In the genomic region with DNA sequence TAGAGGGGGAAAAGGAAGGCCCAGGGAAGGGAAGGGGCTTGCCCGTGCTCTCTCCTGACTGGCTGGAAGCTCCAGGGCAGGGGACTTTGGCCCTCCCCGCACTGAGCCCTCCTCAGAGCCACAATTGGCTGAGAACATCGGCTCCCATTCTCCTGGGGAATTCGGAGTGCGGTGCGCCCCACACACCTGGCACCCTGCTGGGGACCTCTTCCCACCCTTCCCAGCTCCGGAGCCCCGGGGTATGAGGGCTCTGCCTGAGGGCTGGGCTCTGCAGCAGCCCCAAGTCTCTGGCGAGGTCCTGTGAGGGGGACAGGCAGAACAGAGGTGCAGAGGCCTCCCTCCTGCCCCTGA, we compare ENCODE assay signal across 37 cellular contexts. TPM values are rescaled to one million over a fixed set of nuclear protein-coding genes. Genes with fewer than 3 reads are reported as not detected.
"Had no signal": no experiment of that assay in that cellular context is flagged by ENCODE, and none has a peak within 500 bp of the region (broad histone marks: within the 10 kb centered on the region; RNA-seq: fewer than 3 reads in every experiment).

No MANE protein-coding gene starts in this region.

- H3K36me3 Mint-ChIP-seq: naive thymus-derived CD4-positive, alpha-beta T cell; stimulated activated effector memory CD8-positive, alpha-beta T cell treated with anti-CD3 and anti-CD28 coated beads, Interleukin-12 subunit alpha, Interleukin-12 subunit beta, amount 100 ng/mL, for 72 hours had no signal

- ATAC-seq: foreskin keratinocyte; gastroesophageal sphincter; heart left ventricle; left lung; naive thymus-derived CD4-positive, alpha-beta T cell; pancreas; sciatic nerve; stimulated activated effector memory CD8-positive, alpha-beta T cell treated with anti-CD3 and anti-CD28 coated beads, Interleukin-12 subunit alpha, Interleukin-12 subunit beta, amount 100 ng/mL, for 72 hours had no signal

- H3K4me1 ChIP-seq: colonic mucosa, heart left ventricle, left lung, pancreas, thyroid gland had no signal

- H2AFZ ChIP-seq: hepatocyte had no signal

- H3K27ac Mint-ChIP-seq: dendritic cell treated with granulocyte-macrophage colony-stimulating factor and Interleukin-4, amounts not matched to agents 40 ng/mL and 50 ng/mL, for 4 days; naive thymus-derived CD4-positive, alpha-beta T cell; nephron; stimulated activated effector memory CD8-positive, alpha-beta T cell treated with anti-CD3 and anti-CD28 coated beads, Interleukin-12 subunit alpha, Interleukin-12 subunit beta, amount 100 ng/mL, for 72 hours had no signal

- DNase-seq: colonic mucosa; effector CD8-positive, alpha-beta T cell; foreskin keratinocyte; kidney; mesenchymal stem cell; midbrain; naive thymus-derived CD4-positive, alpha-beta T cell; occipital lobe; pancreas; stimulated activated CD4-positive, alpha-beta T cell treated with anti-CD3 and anti-CD28 coated beads, Interleukin-2, amount 100 ng/mL, for 24 hours; stimulated activated CD4-positive, alpha-beta T cell treated with anti-CD3 and anti-CD28 coated beads, Interleukin-4, amount 100 ng/mL, for 24 hours; stimulated activated naive CD4-positive, alpha-beta T cell treated with Interleukin-2 at 50 U/mL for 16 hours; stomach; thyroid gland had no signal

- H3K27me3 ChIP-seq: colonic mucosa, esophagus muscularis mucosa, foreskin keratinocyte, gastroesophageal sphincter, left lung, pancreas, stomach, thyroid gland, vagina had no signal

- H3K4me3 ChIP-seq: colonic mucosa, esophagus muscularis mucosa, gastroesophageal sphincter, heart left ventricle, hepatocyte, left lung, pancreas, smooth muscle cell, stomach, thyroid gland, vagina had no signal

- H3K27ac ChIP-seq: colonic mucosa, esophagus muscularis mucosa, foreskin keratinocyte, heart left ventricle, hepatocyte, left lung, pancreas, thyroid gland, vagina had no signal

- H3K9me3 Mint-ChIP-seq: dendritic cell treated with granulocyte-macrophage colony-stimulating factor and Interleukin-4, amounts not matched to agents 40 ng/mL and 50 ng/mL, for 4 days; naive thymus-derived CD4-positive, alpha-beta T cell; nephron; stimulated activated effector memory CD8-positive, alpha-beta T cell treated with anti-CD3 and anti-CD28 coated beads, Interleukin-12 subunit alpha, Interleukin-12 subunit beta, amount 100 ng/mL, for 72 hours had no signal

- H3K36me3 ChIP-seq: colonic mucosa, heart left ventricle, left lung, pancreas, thyroid gland, vagina had no signal

- H3K9me3 ChIP-seq: colonic mucosa, esophagus muscularis mucosa, gastroesophageal sphincter, heart left ventricle, left lung, pancreas, stomach, thyroid gland, vagina had no signal

- H3K4me3 Mint-ChIP-seq: dendritic cell treated with granulocyte-macrophage colony-stimulating factor and Interleukin-4, amounts not matched to agents 40 ng/mL and 50 ng/mL, for 4 days; naive thymus-derived CD4-positive, alpha-beta T cell; nephron; stimulated activated effector memory CD8-positive, alpha-beta T cell treated with anti-CD3 and anti-CD28 coated beads, Interleukin-12 subunit alpha, Interleukin-12 subunit beta, amount 100 ng/mL, for 72 hours had no signal

- H3K4me2 ChIP-seq: hepatocyte, smooth muscle cell had no signal

- H3K4me1 Mint-ChIP-seq: stimulated activated effector memory CD8-positive, alpha-beta T cell treated with anti-CD3 and anti-CD28 coated beads, Interleukin-12 subunit alpha, Interleukin-12 subunit beta, amount 100 ng/mL, for 72 hours had no signal

- H3K79me2 ChIP-seq: hepatocyte had no signal

RNA-seq across cellular contexts. Expression of gene PIMREG, which starts 36.0 kb away (rescaled TPM):
- total RNA-seq: sciatic nerve, thyroid gland had no signal

RNA-seq across cellular contexts. Expression of gene AIPL1, which starts 45.4 kb away (rescaled TPM):
- total RNA-seq: chondrocyte; colonic mucosa; endothelial cell of umbilical vein; epithelial cell of proximal tubule; esophagus muscularis mucosa; fibroblast of lung; foreskin keratinocyte; gastroesophageal sphincter; heart left ventricle; hepatocyte; kidney; left lung; lower leg skin; lung microvascular endothelial cell; mucosa of gallbladder; naive thymus-derived CD4-positive, alpha-beta T cell; occipital lobe; pancreas; posterior vena cava; pulmonary artery endothelial cell; sciatic nerve; smooth muscle cell; stomach; subcutaneous adipose tissue; temporal lobe; thyroid gland; ureter; vagina had no signal
- polyA plus RNA-seq: endothelial cell of umbilical vein; foreskin keratinocyte; heart left ventricle; hepatocyte; naive thymus-derived CD4-positive, alpha-beta T cell; smooth muscle cell; stomach had no signal
